In genomic region chr20:47816487-47817451, GRCh38 we compare ENCODE assay signal across 10 cellular contexts.
"Had no signal": no experiment of that assay in that cellular context is flagged by ENCODE, and none has a peak within 500 bp of the region (broad histone marks: within the 10 kb centered on the region; RNA-seq: fewer than 3 reads in every experiment).

No MANE protein-coding gene starts in this region.

- H3K9me3 ChIP-seq: ovary, thyroid gland, vagina had no signal

- H3K36me3 ChIP-seq: ovary, thyroid gland, vagina had no signal

- H3K4me3 Mint-ChIP-seq: activated B cell treated with CpG ODN at 0.5 μM for 24 hours; activated CD4-positive, alpha-beta T cell treated with anti-CD3 and anti-CD28 coated beads, Interleukin-2, amount 10 ng/mL, durations not matched to agents 7 days and 5 days; activated naive CD4-positive, alpha-beta T cell treated with anti-CD3 and anti-CD28 coated beads, Interleukin-2, amount 50 U/mL, for 24 hours; endodermal cell; T-helper 1 cell treated with Interleukin-12 subunit alpha and Interleukin-12 subunit beta and Interleukin-4 antibody, amounts not matched to agents 30 μg/mL and 1 μg/mL, for 36 hours had no signal

- H3K27me3 ChIP-seq: ovary, thyroid gland, vagina had no signal

- H3K27ac Mint-ChIP-seq: activated B cell treated with CpG ODN at 0.5 μM for 24 hours; activated CD4-positive, alpha-beta T cell treated with anti-CD3 and anti-CD28 coated beads, Interleukin-2, amount 10 ng/mL, durations not matched to agents 7 days and 5 days; activated naive CD4-positive, alpha-beta T cell treated with anti-CD3 and anti-CD28 coated beads, Interleukin-2, amount 50 U/mL, for 24 hours; activated T-helper 2 cell treated with anti-CD3 and anti-CD28 coated beads, Interferon-gamma antibody, Interleukin-2, Interleukin-4, amounts not matched to agents 10 μg/mL and 5 μg/mL and 100 μg/mL, durations not matched to agents 14 hours and 24 hours and 36 hours; endodermal cell; T-helper 1 cell treated with Interleukin-12 subunit alpha and Interleukin-12 subunit beta and Interleukin-4 antibody, amounts not matched to agents 30 μg/mL and 1 μg/mL, for 36 hours had no signal

- H3K4me1 ChIP-seq: vagina had no signal

- DNase-seq: activated B cell treated with CpG ODN at 0.5 μM for 24 hours; activated CD4-positive, alpha-beta T cell treated with anti-CD3 and anti-CD28 coated beads, Interleukin-2, amount 10 ng/mL, durations not matched to agents 7 days and 5 days; endodermal cell; ovary; stimulated activated CD4-positive, alpha-beta T cell treated with anti-CD3 and anti-CD28 coated beads, Interleukin-4, amount 100 ng/mL, for 4 hours; thyroid gland had no signal

- H3K9me3 Mint-ChIP-seq: activated CD4-positive, alpha-beta T cell treated with anti-CD3 and anti-CD28 coated beads, Interleukin-2, amount 10 ng/mL, durations not matched to agents 7 days and 5 days; activated T-helper 2 cell treated with anti-CD3 and anti-CD28 coated beads, Interferon-gamma antibody, Interleukin-2, Interleukin-4, amounts not matched to agents 10 μg/mL and 5 μg/mL and 100 μg/mL, durations not matched to agents 14 hours and 24 hours and 36 hours; T-helper 1 cell treated with Interleukin-12 subunit alpha and Interleukin-12 subunit beta and Interleukin-4 antibody, amounts not matched to agents 30 μg/mL and 1 μg/mL, for 36 hours had no signal

- H3K4me1 Mint-ChIP-seq: activated CD4-positive, alpha-beta T cell treated with anti-CD3 and anti-CD28 coated beads, Interleukin-2, amount 10 ng/mL, durations not matched to agents 7 days and 5 days; activated naive CD4-positive, alpha-beta T cell treated with anti-CD3 and anti-CD28 coated beads, Interleukin-2, amount 50 U/mL, for 24 hours had no signal

- H3K36me3 Mint-ChIP-seq: activated naive CD4-positive, alpha-beta T cell treated with anti-CD3 and anti-CD28 coated beads, Interleukin-2, amount 50 U/mL, for 24 hours had no signal

- H3K27ac ChIP-seq: ovary, thyroid gland, vagina had no signal

- H3K4me3 ChIP-seq: ovary, thyroid gland, vagina had no signal
